ENCODE assay signal across 1 cellular context in genomic region chr11:27460571-27460970, GRCh38.
TF ChIP-seq lines count a peak whose summit lies in the region.

No MANE protein-coding gene starts in this region.

TF ChIP-seq in A549, 52 proteins besides CTCF, POLR2A, EP300 and RAD21 (continued from another document):
- TF ChIP-seq, protein P1, sequence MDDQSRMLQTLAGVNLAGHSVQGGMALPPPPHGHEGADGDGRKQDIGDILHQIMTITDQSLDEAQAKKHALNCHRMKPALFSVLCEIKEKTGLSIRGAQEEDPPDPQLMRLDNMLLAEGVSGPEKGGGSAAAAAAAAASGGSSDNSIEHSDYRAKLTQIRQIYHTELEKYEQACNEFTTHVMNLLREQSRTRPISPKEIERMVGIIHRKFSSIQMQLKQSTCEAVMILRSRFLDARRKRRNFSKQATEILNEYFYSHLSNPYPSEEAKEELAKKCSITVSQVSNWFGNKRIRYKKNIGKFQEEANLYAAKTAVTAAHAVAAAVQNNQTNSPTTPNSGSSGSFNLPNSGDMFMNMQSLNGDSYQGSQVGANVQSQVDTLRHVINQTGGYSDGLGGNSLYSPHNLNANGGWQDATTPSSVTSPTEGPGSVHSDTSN (IDR thresholded peaks at IDR 0.05), result no peak
- TF ChIP-seq FOSB (CRISPR knock-in tag; IDR thresholded peaks at IDR 0.05) (no peak), CEBPB (IDR thresholded peaks at IDR 0.05) (no peak), HOXB13 (CRISPR knock-in tag; IDR thresholded peaks at IDR 0.05; ENCODE audit: low read depth) (no peak), TP53 (CRISPR knock-in tag; IDR thresholded peaks at IDR 0.05) (no peak), EHMT2 (IDR thresholded peaks at IDR 0.05; ENCODE audit: low read depth) (no peak), MAX (IDR thresholded peaks at IDR 0.05) (no peak)
